8 cellular contexts compared by ENCODE assay signal in the genomic region with DNA sequence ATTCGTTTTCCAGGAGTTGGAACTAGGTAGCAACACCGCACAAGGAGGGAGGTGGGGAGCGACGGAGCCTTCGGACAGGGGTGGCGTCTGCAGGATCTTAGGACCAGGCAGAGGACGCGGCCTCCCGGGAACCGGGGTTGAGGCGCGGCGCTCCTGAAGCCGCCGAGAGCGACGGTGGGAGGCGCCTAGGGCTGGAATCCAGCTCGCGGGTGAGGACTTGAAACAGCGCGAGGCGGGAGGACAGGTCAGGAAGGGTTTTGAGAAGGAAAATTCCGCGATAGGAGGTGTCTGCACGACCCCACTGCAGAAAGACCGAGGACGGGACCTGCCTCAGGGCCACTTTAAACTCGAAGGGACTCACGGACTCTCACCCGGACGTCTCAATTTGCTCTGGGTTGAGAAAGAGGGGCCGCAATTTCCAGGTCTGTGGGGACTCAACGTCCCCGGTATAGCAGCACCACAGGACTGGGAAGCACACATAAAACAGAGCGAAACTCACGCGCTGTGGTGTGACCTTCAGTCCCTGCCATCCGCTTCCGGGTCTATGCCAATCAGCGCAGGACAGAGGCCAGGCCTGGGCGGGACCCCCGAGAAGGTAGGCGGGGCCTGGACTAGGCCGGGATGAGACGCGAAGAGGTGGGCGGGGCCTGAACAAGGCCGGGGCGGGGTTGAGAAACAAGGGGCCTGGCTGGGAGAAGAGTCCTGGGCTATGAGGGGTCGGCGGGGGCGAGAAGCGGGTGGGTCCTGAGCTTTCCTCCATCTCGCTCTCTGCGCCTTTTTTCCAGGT. TPM values are rescaled to one million over a fixed set of nuclear protein-coding genes. Genes with fewer than 3 reads are reported as not detected.
A peak's percentile ranks its signal among the peaks of the same experiment; 100 is the strongest.
DNase-seq lines count a peak whose midpoint lies in the region; ATAC-seq and TF ChIP-seq lines count a peak whose summit lies in the region.

A gene (minus strand): TSS at position 487 of the 787 bp plus-strand sequence. CDS start 7,380 bp downstream, outside the sequence.

- H3K4me3 ChIP-seq in fibroblast of villous mesenchyme (ENCODE audit: low read depth, low read length) (peak within 1 kb of the TSS; percentile 94), neuron (ENCODE audit: low read length) (peak within 1 kb of the TSS; percentile 89)

- ATAC-seq in GM19468 (IDR thresholded peaks at IDR 0.05; ENCODE audit: extremely low read depth, unreplicated experiment) = peak; percentile 52

- no peaks in the 10 kb centered on the region for H3K27me3 ChIP-seq in neuron (ENCODE audit: insufficient read depth, low read length)

- no peak for TF ChIP-seq CTCF in fibroblast of villous mesenchyme (IDR thresholded peaks at IDR 0.05; ENCODE audit: insufficient read depth, low read depth, low read length)

- H3K4me1 ChIP-seq in neuron (ENCODE audit: insufficient read depth, low read length) = peaks cover 6% of the 10 kb centered on the region

- H2AFZ ChIP-seq in neuron (ENCODE audit: low read depth, low read length) = peak within 1 kb of the TSS; percentile 56

- H3K36me3 ChIP-seq in neuron (ENCODE audit: insufficient read depth, low read length) = peaks cover 17% of the 10 kb centered on the region

- DNase-seq in CMK (ENCODE audit: low read depth) (peak; percentile 92), HT-29 (ENCODE audit: low spot score) (peak; percentile 99), RKO (ENCODE audit: low spot score) (peak; percentile 95), fibroblast of villous mesenchyme (ENCODE audit: low read depth) (peak; percentile 94), stromal cell of bone marrow (ENCODE audit: low read depth) (peak; percentile 87)
- peak; percentile 82 for DNase-seq in activated effector memory CD4-positive, alpha-beta T cell treated with Interleukin-2 at 50 U/mL for 16 hours

- no peaks in the 10 kb centered on the region for H3K9me3 ChIP-seq in neuron (ENCODE audit: low read length)

RNA-seq across cellular contexts. Expression of the gene that starts here (rescaled TPM):
- 6.0 and 8.5 TPM in 2 replicates for total RNA-seq in HT-29 (2014; rRNA removed; shearing (Covaris generic))
- total RNA-seq in fibroblast of villous mesenchyme = 6.4 and 18.6 TPM in 2 replicates

Comparison
In these comparisons a context has a peak if more than half of its experiments do, and no peak if none do; other contexts are left out.
1. Peak in every context shown above with its lines: DNase-seq, ATAC-seq and H3K4me3 ChIP-seq.